Comparison of ENCODE assay signal across 9 cellular contexts in genomic region chr12:110431957-110432587, GRCh38. TPM values are rescaled to one million over a fixed set of nuclear protein-coding genes. Genes with fewer than 3 reads are reported as not detected.
A peak's percentile ranks its signal among the peaks of the same experiment; 100 is the strongest.
DNase-seq lines count a peak whose midpoint lies in the region; ATAC-seq, FAIRE-seq and TF ChIP-seq lines count a peak whose summit lies in the region.
"Had no signal": no experiment of that assay in that cellular context is flagged by ENCODE, and none has a peak within 500 bp of the region (broad histone marks: within the 10 kb centered on the region; RNA-seq: fewer than 3 reads in every experiment).

No MANE protein-coding gene starts in this region.

- peak overlapping the region; percentile 44 for H3K27ac ChIP-seq in left ventricle myocardium inferior (replicated peaks)
- no peak overlapping the region for H3K27ac ChIP-seq in kidney (ENCODE audit: low read depth in 2 of 2, low read length in 2 of 2)
- H3K27ac ChIP-seq in vagina: peak overlapping the region; percentile 58

- H3K27ac Mint-ChIP-seq in activated CD4-positive, alpha-beta memory T cell treated with anti-CD3 and anti-CD28 coated beads, Interleukin-2, amount 10 ng/mL, durations not matched to agents 7 days and 5 days: peak overlapping the region; percentile 31

- no peak overlapping the region for H3K4me3 Mint-ChIP-seq in activated CD4-positive, alpha-beta memory T cell treated with anti-CD3 and anti-CD28 coated beads, Interleukin-2, amount 10 ng/mL, durations not matched to agents 7 days and 5 days

- H3K9me3 Mint-ChIP-seq in activated CD4-positive, alpha-beta memory T cell treated with anti-CD3 and anti-CD28 coated beads, Interleukin-2, amount 10 ng/mL, durations not matched to agents 7 days and 5 days: no peaks in the 10 kb centered on the region
- H3K9me3 Mint-ChIP-seq: activated naive CD8-positive, alpha-beta T cell treated with anti-CD3 and anti-CD28 coated beads, Interleukin-2, amount 10 ng/mL, durations not matched to agents 7 days and 5 days had no signal

- TF ChIP-seq CTCF in left ventricle myocardium inferior (IDR thresholded peaks at IDR 0.05; ENCODE audit: borderline replicate concordance): no peak
- no peak for TF ChIP-seq CTCF in kidney (IDR thresholded peaks at IDR 0.05; ENCODE audit: borderline replicate concordance, extremely low read depth, insufficient read depth)
- no peak for TF ChIP-seq CTCF in vagina (IDR thresholded peaks at IDR 0.05)

- no peak for TF ChIP-seq POLR2A in vagina (IDR thresholded peaks at IDR 0.05)

- no peak for ATAC-seq in HG03469 (IDR thresholded peaks at IDR 0.05; ENCODE audit: unreplicated experiment)

- POLR2A ChIA-PET in activated CD4-positive, alpha-beta memory T cell treated with anti-CD3 and anti-CD28 coated beads, Interleukin-2, amount 10 ng/mL, durations not matched to agents 7 days and 5 days (lab: Charles Lee): interaction anchor here (0.6 to 2.0 kb wide), 21 partner anchors 11 to 359 kb away, joined by 3 to 32 read pairs (median 4); partner anchors contain the start of genes ARPC3, FAM216A, GPN3 and IFT81

- intact Hi-C loops in left ventricle myocardium inferior (cut with micrococcal nuclease) (loop anchor here (5.0 kb wide), 1 partner anchor 330 kb away; no protein-coding TSS in a partner anchor), cardiac septum (cut with DNase I) (loop anchor here (1.0 kb wide), 1 partner anchor 332 kb away; no protein-coding TSS in a partner anchor), kidney (cut with DNase I) (no loop called here), vagina (cut with DNase I) (loop anchor here (5.0 kb wide), 1 partner anchor 330 kb away; no protein-coding TSS in a partner anchor)

- FAIRE-seq in kidney (lab: Jason Lieb, UNC): peak; percentile 72

- H3K9ac ChIP-seq in kidney (ENCODE audit: low read length in 2 of 2): no peak overlapping the region

- peaks cover 24% of the 10 kb centered on the region for H3K36me3 Mint-ChIP-seq in activated CD4-positive, alpha-beta memory T cell treated with anti-CD3 and anti-CD28 coated beads, Interleukin-2, amount 10 ng/mL, durations not matched to agents 7 days and 5 days (ENCODE audit: low read depth)

- H3K4me1 Mint-ChIP-seq in activated CD4-positive, alpha-beta memory T cell treated with anti-CD3 and anti-CD28 coated beads, Interleukin-2, amount 10 ng/mL, durations not matched to agents 7 days and 5 days: peaks cover 6% of the 10 kb centered on the region
- H3K4me1 Mint-ChIP-seq: activated naive CD8-positive, alpha-beta T cell treated with anti-CD3 and anti-CD28 coated beads, Interleukin-2, amount 10 ng/mL, durations not matched to agents 7 days and 5 days had no signal

- DNase-seq in left ventricle myocardium inferior (no peak), cardiac septum (ENCODE audit: low spot score) (no peak), kidney (no peak), vagina (ENCODE audit: extremely low spot score in 2 of 2) (no peak), DMS 273 (lab: John Stamatoyannopoulos, UW; ENCODE audit: unreplicated experiment) (no peak), HPDE6-E6E7 (ENCODE audit: extremely low spot score) (no peak)
- DNase-seq in activated CD4-positive, alpha-beta memory T cell treated with anti-CD3 and anti-CD28 coated beads, Interleukin-2, amount 10 ng/mL, durations not matched to agents 7 days and 5 days: no peak

- CTCF ChIA-PET in activated CD4-positive, alpha-beta memory T cell treated with anti-CD3 and anti-CD28 coated beads, Interleukin-2, amount 10 ng/mL, durations not matched to agents 7 days and 5 days (lab: Charles Lee): interaction anchor here (0.6 to 4.7 kb wide), 77 partner anchors 8 to 927 kb away, joined by 3 to 112 read pairs (median 6); partner anchors contain the start of genes ARPC3, FAM216A, GPN3 and IFT81

- H3K27me3 ChIP-seq in left ventricle myocardium inferior (ENCODE audit: low read depth) (no peaks in the 10 kb centered on the region), vagina (no peaks in the 10 kb centered on the region)

- no peaks in the 10 kb centered on the region for H3K27me3 Mint-ChIP-seq in activated CD4-positive, alpha-beta memory T cell treated with anti-CD3 and anti-CD28 coated beads, Interleukin-2, amount 10 ng/mL, durations not matched to agents 7 days and 5 days
- H3K27me3 Mint-ChIP-seq: activated naive CD8-positive, alpha-beta T cell treated with anti-CD3 and anti-CD28 coated beads, Interleukin-2, amount 10 ng/mL, durations not matched to agents 7 days and 5 days had no signal

- H3K9me3 ChIP-seq in left ventricle myocardium inferior (replicated peaks) (no peaks in the 10 kb centered on the region), kidney (ENCODE audit: control insufficient read depth in 1 of 2, low read length in 2 of 2) (no peaks in the 10 kb centered on the region), vagina (no peaks in the 10 kb centered on the region)

- H3K4me3 ChIP-seq in left ventricle myocardium inferior: peak overlapping the region; percentile 71
- H3K4me3 ChIP-seq in kidney (ENCODE audit: low read length in 2 of 2): no peak overlapping the region
- H3K4me3 ChIP-seq in vagina: peak overlapping the region; percentile 38 to 49

- peaks cover 34% of the 10 kb centered on the region for H3K36me3 ChIP-seq in left ventricle myocardium inferior
- peaks cover 8 to 15% of the 10 kb centered on the region in 2 donors for H3K36me3 ChIP-seq in kidney (ENCODE audit: control insufficient read depth in 1 of 2, insufficient read depth in 2 of 2, low read length in 2 of 2)
- peaks cover 0 to 25% of the 10 kb centered on the region in 2 donors for H3K36me3 ChIP-seq in vagina

- H3K4me1 ChIP-seq in left ventricle myocardium inferior (peaks cover 5% of the 10 kb centered on the region), kidney (ENCODE audit: control insufficient read depth in 1 of 2, insufficient read depth in 1 of 2, low read depth in 1 of 2, low read length in 2 of 2) (no peaks in the 10 kb centered on the region), vagina (no peaks in the 10 kb centered on the region)

RNA-seq across cellular contexts. Expression of gene ARPC3, which starts 18.1 kb away (rescaled TPM):
- total RNA-seq in left ventricle myocardium inferior: 84.5 TPM
- total RNA-seq in cardiac septum: 102 TPM
- total RNA-seq in activated CD4-positive, alpha-beta memory T cell treated with anti-CD3 and anti-CD28 coated beads, Interleukin-2, amount 10 ng/mL, durations not matched to agents 7 days and 5 days: 100 to 1,000 TPM; 460 to 466 TPM
- 204 TPM for total RNA-seq in kidney
- polyA plus RNA-seq in kidney (ENCODE audit: insufficient read depth, low read depth, low replicate concordance): 325 TPM
- total RNA-seq in vagina: 180 TPM

RNA-seq across cellular contexts. Expression of gene ANAPC7, which starts 28.6 kb away (rescaled TPM):
- total RNA-seq in left ventricle myocardium inferior (32.0 TPM), cardiac septum (35.3 TPM), kidney (47.8 TPM), vagina (57.9 TPM)
- total RNA-seq in activated CD4-positive, alpha-beta memory T cell treated with anti-CD3 and anti-CD28 coated beads, Interleukin-2, amount 10 ng/mL, durations not matched to agents 7 days and 5 days: 10 to 100 TPM; 47.2 to 47.3 TPM
- 31.3 TPM for polyA plus RNA-seq in kidney (ENCODE audit: insufficient read depth, low read depth, low replicate concordance)

RNA-seq across cellular contexts. Expression of gene GPN3, which starts 36.0 kb away (rescaled TPM):
- total RNA-seq in left ventricle myocardium inferior: 29.3 TPM
- 27.1 TPM for total RNA-seq in cardiac septum
- 10 to 100 TPM; 18.9 to 21.6 TPM for total RNA-seq in activated CD4-positive, alpha-beta memory T cell treated with anti-CD3 and anti-CD28 coated beads, Interleukin-2, amount 10 ng/mL, durations not matched to agents 7 days and 5 days
- total RNA-seq in kidney: 27.4 TPM
- polyA plus RNA-seq in kidney (ENCODE audit: insufficient read depth, low read depth, low replicate concordance): 31.3 TPM
- 17.4 TPM for total RNA-seq in vagina

RNA-seq across cellular contexts. Expression of gene FAM216A, which starts 36.6 kb away (rescaled TPM):
- 4.2 TPM for total RNA-seq in left ventricle myocardium inferior
- 4.7 TPM for total RNA-seq in cardiac septum
- total RNA-seq in activated CD4-positive, alpha-beta memory T cell treated with anti-CD3 and anti-CD28 coated beads, Interleukin-2, amount 10 ng/mL, durations not matched to agents 7 days and 5 days: 10 to 100 TPM; 14.7 to 16.7 TPM
- 4.0 TPM for total RNA-seq in kidney
- polyA plus RNA-seq in kidney (ENCODE audit: insufficient read depth, low read depth, low replicate concordance): 4.6 TPM
- total RNA-seq in vagina: 11.0 TPM

Comparison
In these comparisons a context has a peak if more than half of its experiments do, and no peak if none do; other contexts are left out.
1. H3K27ac ChIP-seq: peak in left ventricle myocardium inferior (single experiment) and vagina (single experiment); none in kidney (0 of 2).
2. H3K4me3 ChIP-seq: peak in left ventricle myocardium inferior (single experiment) and vagina (2 of 2); none in kidney (0 of 2).